Comparison of ENCODE assay signal across 23 cellular contexts in the genomic region with DNA sequence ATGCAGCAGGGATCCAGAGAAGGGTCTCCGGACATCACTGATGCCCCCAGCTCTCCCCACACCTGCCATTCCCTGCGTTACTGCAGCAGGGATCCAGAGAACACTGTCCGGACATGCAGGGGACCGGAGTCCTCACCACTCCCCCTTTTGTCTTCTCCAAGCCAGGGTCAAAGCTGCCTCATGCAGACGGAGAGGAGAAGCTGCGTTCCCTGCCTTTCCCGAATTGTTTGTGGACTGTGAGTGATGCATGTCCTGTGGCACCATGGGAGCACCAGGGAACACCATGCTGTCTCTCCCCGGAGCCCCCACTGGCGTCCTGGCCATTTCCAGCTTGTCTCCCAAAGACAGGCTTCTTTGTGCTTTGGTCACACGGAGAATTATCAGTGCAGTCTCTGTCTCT.
"Had no signal": no experiment of that assay in that cellular context is flagged by ENCODE, and none has a peak within 500 bp of the region (broad histone marks: within the 10 kb centered on the region; RNA-seq: fewer than 3 reads in every experiment).

No MANE protein-coding gene starts in this region.

- ATAC-seq: effector memory CD8-positive, alpha-beta T cell; left ventricle myocardium superior; lower lobe of right lung; naive thymus-derived CD8-positive, alpha-beta T cell; psoas muscle; right cardiac atrium had no signal

- H3K4me1 ChIP-seq: lower lobe of right lung, psoas muscle, sigmoid colon, tibial nerve, upper lobe of left lung, vagina had no signal

- FAIRE-seq: endometrium had no signal

- H3K27ac ChIP-seq: esophagus squamous epithelium, lower lobe of right lung, psoas muscle, sigmoid colon, thoracic aorta, tibial nerve, upper lobe of left lung, vagina had no signal

- DNase-seq: cortex of kidney; effector memory CD8-positive, alpha-beta T cell; erythroblast; esophagus squamous epithelium; foreskin melanocyte; glutamatergic neuron; hypothalamus; immature natural killer cell; islet precursor cell; left ventricle myocardium superior; lower lobe of right lung; naive thymus-derived CD8-positive, alpha-beta T cell; nephron progenitor cell; right cardiac atrium; sigmoid colon; stimulated activated CD4-positive, alpha-beta T cell treated with anti-CD3 and anti-CD28 coated beads, Interleukin-4, amount 100 ng/mL, for 4 hours; stimulated activated naive B cell treated with anti-CD40 and anti-IgM and Interleukin-4, amounts not matched to agents 10 μg/mL and 1 μg/mL and 100 μg/mL, for 72 hours; upper lobe of left lung had no signal

- H3K4me3 ChIP-seq: esophagus squamous epithelium, lower lobe of right lung, psoas muscle, sigmoid colon, thoracic aorta, tibial nerve, upper lobe of left lung, vagina had no signal

- H3K36me3 ChIP-seq: esophagus squamous epithelium, lower lobe of right lung, sigmoid colon, thoracic aorta, tibial nerve, upper lobe of left lung, vagina had no signal

- H3K9me3 ChIP-seq: esophagus squamous epithelium, lower lobe of right lung, psoas muscle, sigmoid colon, thoracic aorta, tibial nerve, upper lobe of left lung, vagina had no signal

- H3K27me3 ChIP-seq: esophagus squamous epithelium, tibial nerve, upper lobe of left lung, vagina had no signal
